In the genomic region with DNA sequence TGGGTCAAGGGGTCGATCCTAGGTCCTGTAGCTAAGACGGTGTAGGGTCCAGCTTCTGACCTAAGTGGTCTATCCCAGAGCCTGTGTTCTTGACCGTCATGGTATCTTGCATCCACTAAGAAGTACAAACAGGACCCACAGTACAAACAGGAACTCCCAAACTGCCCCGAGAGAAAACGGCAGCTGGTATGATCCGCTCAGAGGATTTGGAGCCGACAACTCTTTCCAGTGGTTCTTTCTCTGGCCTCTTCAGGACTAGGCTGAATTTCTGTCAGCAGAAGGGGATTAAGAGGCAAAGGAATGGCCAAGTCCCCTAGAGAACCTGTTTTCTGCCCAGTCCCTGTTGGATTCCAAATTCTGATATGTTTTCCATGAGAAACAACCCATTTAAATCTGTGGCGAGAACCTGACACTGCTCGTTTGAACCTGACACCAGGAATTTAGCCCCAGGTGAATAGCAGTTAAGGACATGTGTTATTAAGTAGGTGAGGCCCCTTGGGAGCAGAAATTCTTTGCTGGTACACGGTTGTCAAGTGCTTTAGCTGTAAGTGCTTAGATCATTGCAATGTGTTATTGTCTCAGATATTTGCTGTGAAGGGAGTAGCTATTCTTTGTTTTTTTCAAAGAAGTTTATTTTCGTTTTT, we compare ENCODE assay signal across 1 cellular context.
TF ChIP-seq lines count a peak whose summit lies in the region.

No MANE protein-coding gene starts in this region.

TF ChIP-seq in GM23338, 12 proteins besides CTCF, POLR2A, EP300 and RAD21 (continued from another document):
- TF ChIP-seq ZNF462 (CRISPR knock-in tag; IDR thresholded peaks at IDR 0.05) (no peak; the same call in 1 of the 2 replicates), STAT1 (IDR thresholded peaks at IDR 0.05; ENCODE audit: unreplicated experiment) (no peak)
